Comparison of ENCODE assay signal across 18 cellular contexts in genomic region chr9:87389936-87390335, GRCh38.
"Had no signal": no experiment of that assay in that cellular context is flagged by ENCODE, and none has a peak within 500 bp of the region (broad histone marks: within the 10 kb centered on the region; RNA-seq: fewer than 3 reads in every experiment).

No MANE protein-coding gene starts in this region.

- ATAC-seq: activated CD4-positive, alpha-beta T cell treated with anti-CD3 and anti-CD28 coated beads for 36 hours; left lung; WTC11 had no signal

- DNase-seq: activated CD4-positive, alpha-beta memory T cell treated with anti-CD3 and anti-CD28 coated beads for 36 hours; activated CD4-positive, alpha-beta T cell treated with anti-CD3 and anti-CD28 coated beads for 36 hours; activated gamma-delta T cell treated with Interleukin-2 at 50 U/mL for 16 hours; activated T-cell treated with anti-CD3 and anti-CD28 coated beads for 4 hours; caudate nucleus; colonic mucosa; endodermal cell; foreskin melanocyte; hypothalamus; left lung; mammary epithelial cell; nephron progenitor cell; stimulated activated CD4-positive, alpha-beta T cell treated with anti-CD3 and anti-CD28 coated beads, Interleukin-2, amount 100 ng/mL, for 24 hours; stimulated activated naive CD4-positive, alpha-beta T cell treated with Interleukin-2 at 50 U/mL for 16 hours; upper lobe of left lung had no signal

- H3K27ac ChIP-seq: colonic mucosa, epithelial cell of prostate, left lung, suprapubic skin, upper lobe of left lung had no signal
